In genomic region chr19:16188521-16188920, GRCh38 we compare ENCODE assay signal across 1 cellular context.
TF ChIP-seq lines count a peak whose summit lies in the region.

No MANE protein-coding gene starts in this region.

TF ChIP-seq in K562, 482 proteins besides CTCF, POLR2A, EP300 and RAD21:
- TF ChIP-seq RBFOX2 (IDR thresholded peaks at IDR 0.05; ENCODE audit: low read depth, low read length) (0 out of 2 replicates have a peak, but pooled peaks have one; percentile 28), ZBTB2 (IDR thresholded peaks at IDR 0.05) (no peak)
